16 cellular contexts compared by ENCODE assay signal in the genomic region with DNA sequence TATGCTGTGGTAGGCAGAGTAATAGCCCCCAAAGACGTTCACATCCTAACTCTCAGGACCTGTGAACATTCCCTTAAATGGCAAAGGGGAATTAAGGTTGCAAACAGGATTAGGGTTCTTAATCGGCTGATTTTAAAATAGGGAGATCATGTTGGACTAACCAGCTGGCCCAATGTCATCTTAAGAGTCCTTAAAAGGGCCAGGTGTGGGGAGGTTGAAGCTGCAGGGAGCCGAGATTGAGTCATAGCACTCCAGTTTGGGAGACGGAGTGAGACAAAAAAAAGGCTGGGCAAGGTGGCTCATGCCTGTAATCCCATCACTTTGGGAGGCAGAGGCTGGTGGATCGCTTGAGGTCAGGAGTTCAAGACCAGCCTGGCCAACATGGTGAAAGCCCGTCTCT. TPM values are rescaled to one million over a fixed set of nuclear protein-coding genes. Genes with fewer than 3 reads are reported as not detected.
DNase-seq lines count a peak whose midpoint lies in the region; ATAC-seq, FAIRE-seq and TF ChIP-seq lines count a peak whose summit lies in the region.
"Had no signal": no experiment of that assay in that cellular context is flagged by ENCODE, and none has a peak within 500 bp of the region (broad histone marks: within the 10 kb centered on the region; RNA-seq: fewer than 3 reads in every experiment).

No MANE protein-coding gene starts in this region.

- dilution Hi-C loops in keratinocyte (cut with MboI; ENCODE audit: extremely low pct_ligation_motif_present, low sequenced_read_pairs): no loop called here

- no peaks in the 10 kb centered on the region for H3K9me1 ChIP-seq in keratinocyte (ENCODE audit: control insufficient read depth, extremely low read depth, insufficient read depth, low read length)

- POLR2A ChIA-PET in activated B cell treated with CpG ODN at 0.5 μM for 24 hours (lab: Charles Lee): no interaction called here

- no peaks in the 10 kb centered on the region for H3K9me3 ChIP-seq in keratinocyte (ENCODE audit: control insufficient read depth, low read depth, low read length)
- H3K9me3 ChIP-seq: vagina had no signal

- H4K20me1 ChIP-seq in keratinocyte (ENCODE audit: control insufficient read depth, extremely low read depth, insufficient read depth, low read length): peaks cover 23% of the 10 kb centered on the region

- H3K4me1 Mint-ChIP-seq in natural killer cell (peaks cover 13 to 24% of the 10 kb centered on the region in 2 donors), activated B cell treated with CpG ODN at 0.5 μM for 24 hours (peaks cover 13% of the 10 kb centered on the region)
- peaks cover 9 to 14% of the 10 kb centered on the region in 2 donors for H3K4me1 Mint-ChIP-seq in natural killer cell treated with Interleukin-12 subunit alpha and Interleukin-12 subunit beta and Interleukin-15 and Interleukin-18, amount 100 ng/mL, for 72 hours (ENCODE audit: low read depth in 2 of 2)

- H3K27me3 ChIP-seq in keratinocyte (ENCODE audit: control insufficient read depth, extremely low read depth, insufficient read depth, low read length): no peaks in the 10 kb centered on the region
- H3K27me3 ChIP-seq: vagina had no signal

- peak overlapping the region; percentile 93 for H3K27ac ChIP-seq in keratinocyte (ENCODE audit: control insufficient read depth, insufficient read depth, low read length)
- H3K27ac ChIP-seq: vagina had no signal

- H3K9ac ChIP-seq in keratinocyte (ENCODE audit: control insufficient read depth, extremely low read depth, insufficient read depth, low read length): no peak overlapping the region

- no peak for DNase-seq in natural killer cell
- DNase-seq in natural killer cell treated with Interleukin-12 subunit alpha and Interleukin-12 subunit beta and Interleukin-15 and Interleukin-18, amount 100 ng/mL, for 72 hours (ENCODE audit: low spot score): no peak
- DNase-seq in activated B cell treated with CpG ODN at 0.5 μM for 24 hours: no peak
- DNase-seq in keratinocyte (ENCODE audit: low read depth, low spot score): no peak
- no peak for DNase-seq in SW 1271 (lab: John Stamatoyannopoulos, UW)
- DNase-seq in foreskin fibroblast: no peak
- DNase-seq: activated CD4-positive, alpha-beta memory T cell treated with anti-CD3 and anti-CD28 coated beads, Interleukin-2, amount 10 ng/mL, durations not matched to agents 7 days and 5 days; activated naive CD8-positive, alpha-beta T cell treated with anti-CD3 and anti-CD28 coated beads, Interleukin-2, amount 10 ng/mL, durations not matched to agents 7 days and 5 days; activated T-cell treated with anti-CD3 and anti-CD28 coated beads, Interleukin-2, amount 50 U/mL, for 24 hours; Calu3; NCI-H1092; NCI-H2081 treated with DMSO at 0.1 percent for 48 hours; NK-92 treated with Interleukin-12 subunit alpha and Interleukin-12 subunit beta, amount 100 ng/mL, for 24 hours had no signal

- H3K27ac Mint-ChIP-seq in natural killer cell (peak overlapping the region in 1 of 2 donors; percentile 51), activated B cell treated with CpG ODN at 0.5 μM for 24 hours (no peak overlapping the region)
- no peak overlapping the region for H3K27ac Mint-ChIP-seq in natural killer cell treated with Interleukin-12 subunit alpha and Interleukin-12 subunit beta and Interleukin-15 and Interleukin-18, amount 100 ng/mL, for 72 hours
- H3K27ac Mint-ChIP-seq: activated CD4-positive, alpha-beta memory T cell treated with anti-CD3 and anti-CD28 coated beads, Interleukin-2, amount 10 ng/mL, durations not matched to agents 7 days and 5 days; activated naive CD8-positive, alpha-beta T cell treated with anti-CD3 and anti-CD28 coated beads, Interleukin-2, amount 10 ng/mL, durations not matched to agents 7 days and 5 days; activated T-cell treated with anti-CD3 and anti-CD28 coated beads, Interleukin-2, amount 50 U/mL, for 24 hours had no signal

- intact Hi-C loops in natural killer cell (cut with micrococcal nuclease) (loop anchor here (5.0 kb wide), 1 partner anchor 211 kb away; no protein-coding TSS in a partner anchor), activated B cell treated with CpG ODN at 0.5 μM for 24 hours (cut with micrococcal nuclease) (loop anchor here (5.0 to 10.0 kb wide), 3 partner anchors 231 to 628 kb away; partner anchors contain the start of genes ABHD6, HTD2 and RPP14)

- H2AFZ ChIP-seq in keratinocyte (ENCODE audit: control insufficient read depth, low read length): no peak overlapping the region

- H3K4me3 Mint-ChIP-seq in natural killer cell (peak overlapping the region; percentile 77), activated B cell treated with CpG ODN at 0.5 μM for 24 hours (peak overlapping the region; percentile 11)
- no peak overlapping the region for H3K4me3 Mint-ChIP-seq in natural killer cell treated with Interleukin-12 subunit alpha and Interleukin-12 subunit beta and Interleukin-15 and Interleukin-18, amount 100 ng/mL, for 72 hours
- H3K4me3 Mint-ChIP-seq: activated CD4-positive, alpha-beta memory T cell treated with anti-CD3 and anti-CD28 coated beads, Interleukin-2, amount 10 ng/mL, durations not matched to agents 7 days and 5 days; activated naive CD8-positive, alpha-beta T cell treated with anti-CD3 and anti-CD28 coated beads, Interleukin-2, amount 10 ng/mL, durations not matched to agents 7 days and 5 days; activated T-cell treated with anti-CD3 and anti-CD28 coated beads, Interleukin-2, amount 50 U/mL, for 24 hours had no signal

- peak overlapping the region; percentile 27 for H3K4me2 ChIP-seq in keratinocyte (ENCODE audit: control insufficient read depth, extremely low read depth, insufficient read depth, low read depth, low read length)

- H3K27me3 Mint-ChIP-seq in natural killer cell (ENCODE audit: low read depth in 2 of 2) (no peaks in the 10 kb centered on the region), activated B cell treated with CpG ODN at 0.5 μM for 24 hours (no peaks in the 10 kb centered on the region)
- no peaks in the 10 kb centered on the region for H3K27me3 Mint-ChIP-seq in natural killer cell treated with Interleukin-12 subunit alpha and Interleukin-12 subunit beta and Interleukin-15 and Interleukin-18, amount 100 ng/mL, for 72 hours
- H3K27me3 Mint-ChIP-seq: activated CD4-positive, alpha-beta memory T cell treated with anti-CD3 and anti-CD28 coated beads, Interleukin-2, amount 10 ng/mL, durations not matched to agents 7 days and 5 days; activated T-cell treated with anti-CD3 and anti-CD28 coated beads, Interleukin-2, amount 50 U/mL, for 24 hours had no signal

- H3K4me3 ChIP-seq in keratinocyte (ENCODE audit: control insufficient read depth in 2 of 3, extremely low read depth in 1 of 3, insufficient read depth in 2 of 3, low read depth in 1 of 3, low read length in 3 of 3) (no peak overlapping the region), foreskin fibroblast (ENCODE audit: low read depth in 1 of 2, low read length in 2 of 2) (no peak overlapping the region)
- H3K4me3 ChIP-seq: vagina had no signal

- peaks cover 38% of the 10 kb centered on the region for H3K79me2 ChIP-seq in keratinocyte (ENCODE audit: control insufficient read depth, insufficient read depth, low read length)

- no peaks in the 10 kb centered on the region for H3K36me3 Mint-ChIP-seq in natural killer cell
- H3K36me3 Mint-ChIP-seq in natural killer cell treated with Interleukin-12 subunit alpha and Interleukin-12 subunit beta and Interleukin-15 and Interleukin-18, amount 100 ng/mL, for 72 hours: no peaks in the 10 kb centered on the region
- H3K36me3 Mint-ChIP-seq in activated B cell treated with CpG ODN at 0.5 μM for 24 hours (ENCODE audit: low read depth): peaks cover 3% of the 10 kb centered on the region
- H3K36me3 Mint-ChIP-seq: activated naive CD8-positive, alpha-beta T cell treated with anti-CD3 and anti-CD28 coated beads, Interleukin-2, amount 10 ng/mL, durations not matched to agents 7 days and 5 days had no signal

- ATAC-seq in natural killer cell (no peak), activated B cell treated with CpG ODN at 0.5 μM for 24 hours (ENCODE audit: low read depth) (no peak), HG02588 (IDR thresholded peaks at IDR 0.05; ENCODE audit: unreplicated experiment) (no peak), HG03280 (IDR thresholded peaks at IDR 0.05; ENCODE audit: unreplicated experiment) (no peak)
- no peak for ATAC-seq in natural killer cell treated with Interleukin-12 subunit alpha and Interleukin-12 subunit beta and Interleukin-15 and Interleukin-18, amount 100 ng/mL, for 72 hours

- H3K4me1 ChIP-seq in keratinocyte (ENCODE audit: control insufficient read depth, extremely low read depth, insufficient read depth, low read length): peaks cover 33% of the 10 kb centered on the region

- peak; percentile 41 for FAIRE-seq in keratinocyte (lab: Jason Lieb, UNC)

- TF ChIP-seq CTCF in natural killer cell (IDR thresholded peaks at IDR 0.05): no peak
- TF ChIP-seq CTCF in activated B cell treated with CpG ODN at 0.5 μM for 24 hours (IDR thresholded peaks at IDR 0.05): no peak
- no peak for TF ChIP-seq CTCF in keratinocyte (optimal IDR thresholded peaks at IDR 0.05 in 1 of 3, IDR thresholded peaks at IDR 0.05 in 1 of 3, conservative IDR thresholded peaks at IDR 0.05 in 1 of 3; ENCODE audit: extremely low read depth in 1 of 3, insufficient read depth in 2 of 3, low read length in 3 of 3)
- no peak for TF ChIP-seq CTCF in foreskin fibroblast (IDR thresholded peaks at IDR 0.05; ENCODE audit: low read depth, low read length)

- H3K9me3 Mint-ChIP-seq in natural killer cell (no peaks in the 10 kb centered on the region), activated B cell treated with CpG ODN at 0.5 μM for 24 hours (no peaks in the 10 kb centered on the region)
- H3K9me3 Mint-ChIP-seq in natural killer cell treated with Interleukin-12 subunit alpha and Interleukin-12 subunit beta and Interleukin-15 and Interleukin-18, amount 100 ng/mL, for 72 hours: no peaks in the 10 kb centered on the region
- H3K9me3 Mint-ChIP-seq: activated CD4-positive, alpha-beta memory T cell treated with anti-CD3 and anti-CD28 coated beads, Interleukin-2, amount 10 ng/mL, durations not matched to agents 7 days and 5 days; activated naive CD8-positive, alpha-beta T cell treated with anti-CD3 and anti-CD28 coated beads, Interleukin-2, amount 10 ng/mL, durations not matched to agents 7 days and 5 days; activated T-cell treated with anti-CD3 and anti-CD28 coated beads, Interleukin-2, amount 50 U/mL, for 24 hours had no signal

- CTCF ChIA-PET in activated B cell treated with CpG ODN at 0.5 μM for 24 hours (lab: Charles Lee): interaction anchor here (2.3 kb wide), 1 partner anchor 171 kb away, joined by 9 read pairs; no protein-coding TSS in a partner anchor

- peaks cover 6 to 24% of the 10 kb centered on the region in 2 experiments for H3K36me3 ChIP-seq in keratinocyte (ENCODE audit: control insufficient read depth in 2 of 2, extremely low read depth in 1 of 2, insufficient read depth in 2 of 2, low read length in 2 of 2)
- H3K36me3 ChIP-seq: vagina had no signal

RNA-seq across cellular contexts. Expression of gene FLNB, which starts 1.6 kb away (rescaled TPM):
- total RNA-seq in natural killer cell: 10 to 100 TPM; 24.6 to 30.8 (median 26.6) TPM
- total RNA-seq in natural killer cell treated with Interleukin-12 subunit alpha and Interleukin-12 subunit beta and Interleukin-15 and Interleukin-18, amount 100 ng/mL, for 72 hours: 10 to 100 TPM in 1 of 2 donors, 1 to 10 TPM in 1; 5.9 to 15.4 TPM
- 13.4 and 16.7 TPM in 2 replicates for total RNA-seq in activated B cell treated with CpG ODN at 0.5 μM for 24 hours
- polyA plus RNA-seq in keratinocyte: 271 to 566 TPM (median 289 TPM) in 3 replicates
- 139 TPM for polyA plus RNA-seq in keratinocyte (2011; ENCODE audit: low read depth)
- 224 and 242 TPM in 2 replicates for polyA plus RNA-seq in keratinocyte (2011; cell fraction: cytosol; rRNA removed)
- polyA plus RNA-seq in keratinocyte (2011; cell fraction: nucleus; rRNA removed): 1,762 and 1,792 TPM in 2 replicates
- polyA plus RNA-seq in keratinocyte (2012; ENCODE audit: low replicate concordance): 243 and 645 TPM in 2 replicates
- 1,184 to 1,540 TPM (median 1,356 TPM) in 3 replicates for polyA minus RNA-seq in keratinocyte
- polyA minus RNA-seq in keratinocyte (2011; cell fraction: cytosol; rRNA and poly(A)+ RNA removed): 873 TPM
- polyA minus RNA-seq in keratinocyte (2011; cell fraction: nucleus; rRNA and poly(A)+ RNA removed): 2,395 and 3,178 TPM in 2 replicates
